18 cellular contexts compared by ENCODE assay signal in the genomic region with DNA sequence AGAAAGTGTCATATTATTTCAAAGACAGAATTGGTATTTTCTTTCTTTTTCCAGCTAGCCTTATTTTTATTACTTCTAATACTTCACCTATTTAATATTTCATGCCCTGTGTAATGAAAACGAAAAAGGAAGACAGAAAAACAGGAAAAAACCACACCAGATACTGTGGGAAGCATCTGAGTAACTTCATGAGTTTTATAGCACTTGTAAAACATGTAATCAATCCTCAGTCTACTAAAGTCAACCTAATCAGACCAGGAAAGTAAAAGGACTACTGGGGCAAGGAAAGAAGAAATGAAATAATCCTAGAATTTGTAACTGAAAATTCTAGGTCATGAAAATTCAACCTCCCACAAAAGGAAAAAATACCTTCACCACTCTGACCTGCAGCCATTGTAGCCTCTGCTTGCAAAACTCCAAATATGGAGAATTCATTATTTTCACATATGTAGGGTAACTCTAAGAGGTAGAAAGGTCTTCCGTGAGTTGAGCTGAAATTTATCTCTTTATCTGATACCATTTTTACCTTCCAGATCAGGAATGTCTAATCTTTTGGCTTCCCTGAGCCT.
"Had no signal": no experiment of that assay in that cellular context is flagged by ENCODE, and none has a peak within 500 bp of the region (broad histone marks: within the 10 kb centered on the region; RNA-seq: fewer than 3 reads in every experiment).

No MANE protein-coding gene starts in this region.

- DNase-seq: activated CD4-positive, CD25-positive, alpha-beta regulatory T cell; activated gamma-delta T cell treated with Interleukin-2 at 50 U/mL for 16 hours; activated T-cell treated with anti-CD3 and anti-CD28 coated beads, Interleukin-2, amount 50 U/mL, for 72 hours; adrenal gland; effector memory CD4-positive, alpha-beta T cell; foreskin melanocyte; heart left ventricle; nucleus accumbens; spleen; stimulated activated naive CD8-positive, alpha-beta T cell treated with anti-CD3 and anti-CD28 coated beads, Interleukin-15, Interleukin-2, amounts not matched to agents 100 U/mL and 50 U/mL, for 24 hours; substantia nigra; T-cell; T-helper 9 cell had no signal

- H3K27me3 Mint-ChIP-seq: T-cell had no signal

- H3K9me3 Mint-ChIP-seq: activated naive CD4-positive, alpha-beta T cell treated with anti-CD3 and anti-CD28 coated beads, Interleukin-2, amount 50 U/mL, for 72 hours; activated T-cell treated with anti-CD3 and anti-CD28 coated beads, Interleukin-2, amount 50 U/mL, for 72 hours; nephron; T-cell had no signal

- H3K4me1 Mint-ChIP-seq: nephron had no signal

- H3K27me3 ChIP-seq: adrenal gland, heart left ventricle, spleen, tibial nerve had no signal

- H3K4me3 ChIP-seq: adrenal gland, heart left ventricle, SK-N-MC, spleen, tibial nerve had no signal

- H3K27ac ChIP-seq: heart left ventricle, SK-N-MC, spleen, tibial nerve had no signal

- H3K4me1 ChIP-seq: adrenal gland, tibial nerve had no signal

- H3K27ac Mint-ChIP-seq: activated naive CD4-positive, alpha-beta T cell treated with anti-CD3 and anti-CD28 coated beads, Interleukin-2, amount 50 U/mL, for 72 hours; activated T-cell treated with anti-CD3 and anti-CD28 coated beads, Interleukin-2, amount 50 U/mL, for 72 hours; nephron had no signal

- ATAC-seq: activated naive CD4-positive, alpha-beta T cell treated with anti-CD3 and anti-CD28 coated beads, Interleukin-2, amount 50 U/mL, for 72 hours; activated T-cell treated with anti-CD3 and anti-CD28 coated beads, Interleukin-2, amount 50 U/mL, for 72 hours; heart left ventricle; sciatic nerve; stimulated activated naive CD8-positive, alpha-beta T cell treated with anti-CD3 and anti-CD28 coated beads, Interleukin-15, Interleukin-2, amounts not matched to agents 100 U/mL and 50 U/mL, for 24 hours; T-cell had no signal

- H3K9me3 ChIP-seq: adrenal gland, heart left ventricle, spleen, tibial nerve had no signal

- H3K4me3 Mint-ChIP-seq: activated T-cell treated with anti-CD3 and anti-CD28 coated beads, Interleukin-2, amount 50 U/mL, for 72 hours; nephron; T-cell had no signal
